In genomic region chr16:11675561-11676511, GRCh38 we compare ENCODE assay signal across 1 cellular context.
TF ChIP-seq lines count a peak whose summit lies in the region.

No MANE protein-coding gene starts in this region.

TF ChIP-seq in liver, 16 proteins besides CTCF, POLR2A, EP300 and RAD21 (continued from another document):
- TF ChIP-seq JUND (IDR thresholded peaks at IDR 0.05): peak; percentile 97 to 100
- no peak for TF ChIP-seq GABPA (IDR thresholded peaks at IDR 0.05 in 1 of 2, conservative IDR thresholded peaks at IDR 0.05 in 1 of 2)
- TF ChIP-seq YY1 (IDR thresholded peaks at IDR 0.05): peak; percentile 61
- peak; percentile 73 to 82 for TF ChIP-seq HNF4A (conservative IDR thresholded peaks at IDR 0.05)
- no peak for TF ChIP-seq FOXA2 (IDR thresholded peaks at IDR 0.05)
- no peak for TF ChIP-seq FOXA1 (IDR thresholded peaks at IDR 0.05)
- TF ChIP-seq HNF4G (IDR thresholded peaks at IDR 0.05): peak; percentile 49
- TF ChIP-seq TAF1 (conservative IDR thresholded peaks at IDR 0.05): no peak
- TF ChIP-seq NR2F2 (IDR thresholded peaks at IDR 0.05): peak; percentile 30
- peak; percentile 70 for TF ChIP-seq MAX (IDR thresholded peaks at IDR 0.05)
- peak; percentile 96 for TF ChIP-seq ATF3 (IDR thresholded peaks at IDR 0.05)
- TF ChIP-seq, protein P1, sequence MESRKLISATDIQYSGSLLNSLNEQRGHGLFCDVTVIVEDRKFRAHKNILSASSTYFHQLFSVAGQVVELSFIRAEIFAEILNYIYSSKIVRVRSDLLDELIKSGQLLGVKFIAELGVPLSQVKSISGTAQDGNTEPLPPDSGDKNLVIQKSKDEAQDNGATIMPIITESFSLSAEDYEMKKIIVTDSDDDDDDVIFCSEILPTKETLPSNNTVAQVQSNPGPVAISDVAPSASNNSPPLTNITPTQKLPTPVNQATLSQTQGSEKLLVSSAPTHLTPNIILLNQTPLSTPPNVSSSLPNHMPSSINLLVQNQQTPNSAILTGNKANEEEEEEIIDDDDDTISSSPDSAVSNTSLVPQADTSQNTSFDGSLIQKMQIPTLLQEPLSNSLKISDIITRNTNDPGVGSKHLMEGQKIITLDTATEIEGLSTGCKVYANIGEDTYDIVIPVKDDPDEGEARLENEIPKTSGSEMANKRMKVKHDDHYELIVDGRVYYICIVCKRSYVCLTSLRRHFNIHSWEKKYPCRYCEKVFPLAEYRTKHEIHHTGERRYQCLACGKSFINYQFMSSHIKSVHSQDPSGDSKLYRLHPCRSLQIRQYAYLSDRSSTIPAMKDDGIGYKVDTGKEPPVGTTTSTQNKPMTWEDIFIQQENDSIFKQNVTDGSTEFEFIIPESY (IDR thresholded peaks at IDR 0.05): no peak
